In the genomic region with DNA sequence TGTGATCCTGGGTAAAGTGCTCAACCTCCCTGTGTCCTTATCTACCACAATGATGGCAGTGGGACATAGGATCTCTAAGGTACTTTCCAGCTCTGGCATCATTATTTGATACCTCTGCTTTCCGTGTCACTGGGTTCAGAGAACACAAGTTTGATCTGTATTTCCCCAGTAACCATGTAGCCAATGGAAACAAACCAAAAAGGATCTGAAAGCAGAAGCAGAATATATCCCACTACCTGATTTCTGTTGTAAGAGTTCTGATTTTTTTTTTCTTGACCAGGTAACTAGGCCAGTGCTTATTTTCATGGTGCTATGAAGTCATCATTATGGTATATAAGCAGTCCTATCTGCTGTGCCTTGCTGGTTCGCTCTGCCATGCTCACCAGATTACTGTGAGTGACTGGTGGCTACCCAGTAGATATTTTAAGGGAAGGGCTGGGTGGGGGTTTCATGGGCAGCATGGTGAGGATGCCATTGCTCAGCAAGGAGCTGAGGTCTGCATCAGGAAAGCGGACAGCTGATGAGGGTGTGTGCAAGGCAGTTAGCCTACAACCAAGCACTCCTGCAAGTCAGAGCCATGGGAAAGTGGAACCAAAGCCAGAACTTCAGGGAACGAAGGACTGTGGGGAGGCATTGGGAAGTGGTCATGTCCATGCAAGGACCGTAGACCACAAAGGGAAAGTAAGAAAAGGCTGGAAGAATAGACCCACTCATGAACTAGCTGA, we compare ENCODE assay signal across 13 cellular contexts.
DNase-seq lines count a peak whose midpoint lies in the region; ATAC-seq lines count a peak whose summit lies in the region.
"Had no signal": no experiment of that assay in that cellular context is flagged by ENCODE, and none has a peak within 500 bp of the region (broad histone marks: within the 10 kb centered on the region; RNA-seq: fewer than 3 reads in every experiment).

No MANE protein-coding gene starts in this region.

- no peaks in the 10 kb centered on the region for H3K36me3 Mint-ChIP-seq in stimulated activated memory B cell treated with anti-CD40 and anti-IgM and Interleukin-4, amounts not matched to agents 10 μg/mL and 1 μg/mL and 100 μg/mL, for 72 hours
- no peaks in the 10 kb centered on the region for H3K36me3 Mint-ChIP-seq in activated naive CD4-positive, alpha-beta T cell treated with anti-CD3 and anti-CD28 coated beads for 36 hours (ENCODE audit: low read depth)

- peak overlapping the region; percentile 50 for H3K27ac Mint-ChIP-seq in stimulated activated memory B cell treated with anti-CD40 and anti-IgM and Interleukin-4, amounts not matched to agents 10 μg/mL and 1 μg/mL and 100 μg/mL, for 72 hours
- H3K27ac Mint-ChIP-seq in activated naive CD4-positive, alpha-beta T cell treated with anti-CD3 and anti-CD28 coated beads for 36 hours = no peak overlapping the region

- H3K9me3 Mint-ChIP-seq in stimulated activated memory B cell treated with anti-CD40 and anti-IgM and Interleukin-4, amounts not matched to agents 10 μg/mL and 1 μg/mL and 100 μg/mL, for 72 hours = no peaks in the 10 kb centered on the region
- no peaks in the 10 kb centered on the region for H3K9me3 Mint-ChIP-seq in activated naive CD4-positive, alpha-beta T cell treated with anti-CD3 and anti-CD28 coated beads for 36 hours
- H3K9me3 Mint-ChIP-seq: CD4-positive, CD25-positive, alpha-beta regulatory T cell had no signal

- intact Hi-C loops in Right ventricle myocardium superior (cut with DNase I) = no loop called here
- intact Hi-C loops in activated naive CD4-positive, alpha-beta T cell treated with anti-CD3 and anti-CD28 coated beads for 36 hours (cut with micrococcal nuclease) = loop anchor here (10.0 kb wide), 2 partner anchors 455 to 905 kb away; a partner anchor contains a TSS

- H3K27me3 Mint-ChIP-seq in stimulated activated memory B cell treated with anti-CD40 and anti-IgM and Interleukin-4, amounts not matched to agents 10 μg/mL and 1 μg/mL and 100 μg/mL, for 72 hours = no peaks in the 10 kb centered on the region
- peaks cover 13% of the 10 kb centered on the region for H3K27me3 Mint-ChIP-seq in activated naive CD4-positive, alpha-beta T cell treated with anti-CD3 and anti-CD28 coated beads for 36 hours (ENCODE audit: low read depth)
- H3K27me3 Mint-ChIP-seq: CD4-positive, CD25-positive, alpha-beta regulatory T cell had no signal

- ATAC-seq in GM19463 (IDR thresholded peaks at IDR 0.05; ENCODE audit: unreplicated experiment) (peak; percentile 47), HG02798 (IDR thresholded peaks at IDR 0.05; ENCODE audit: poor library complexity, unreplicated experiment) (peak; percentile 33), HG03521 (IDR thresholded peaks at IDR 0.05; ENCODE audit: unreplicated experiment) (peak; percentile 61), Right ventricle myocardium superior (ENCODE audit: poor library complexity) (no peak)
- ATAC-seq in stimulated activated memory B cell treated with anti-CD40 and anti-IgM and Interleukin-4, amounts not matched to agents 10 μg/mL and 1 μg/mL and 100 μg/mL, for 72 hours = peak; percentile 91

- DNase-seq in Right ventricle myocardium superior (no peak), Kasumi-1 (lab: John Stamatoyannopoulos, UW) (no peak)
- DNase-seq in activated naive CD4-positive, alpha-beta T cell treated with anti-CD3 and anti-CD28 coated beads for 36 hours = no peak
- DNase-seq: activated CD4-positive, alpha-beta T cell treated with anti-CD3 and anti-CD28 coated beads, Interleukin-2, amount 50 U/mL, for 1 hour; activated T-cell treated with anti-CD3 and anti-CD28 coated beads, Interleukin-2, amount 50 U/mL, for 48 hours; CD4-positive, CD25-positive, alpha-beta regulatory T cell; NCI-H1417 treated with DMSO at 0.1 percent for 48 hours; NCI-H446 treated with DMSO at 0.1 percent for 48 hours; small intestine had no signal

- H3K4me1 Mint-ChIP-seq in stimulated activated memory B cell treated with anti-CD40 and anti-IgM and Interleukin-4, amounts not matched to agents 10 μg/mL and 1 μg/mL and 100 μg/mL, for 72 hours = peaks cover 39% of the 10 kb centered on the region
- H3K4me1 Mint-ChIP-seq in activated naive CD4-positive, alpha-beta T cell treated with anti-CD3 and anti-CD28 coated beads for 36 hours (ENCODE audit: low read depth) = no peaks in the 10 kb centered on the region

- CTCF ChIA-PET in activated naive CD4-positive, alpha-beta T cell treated with anti-CD3 and anti-CD28 coated beads for 36 hours (lab: Charles Lee) = interaction anchor here (1.2 kb wide), 1 partner anchor 311 kb away, joined by 3 read pairs; no protein-coding TSS in a partner anchor

- H3K4me3 Mint-ChIP-seq in stimulated activated memory B cell treated with anti-CD40 and anti-IgM and Interleukin-4, amounts not matched to agents 10 μg/mL and 1 μg/mL and 100 μg/mL, for 72 hours = no peak overlapping the region
- H3K4me3 Mint-ChIP-seq in activated naive CD4-positive, alpha-beta T cell treated with anti-CD3 and anti-CD28 coated beads for 36 hours = no peak overlapping the region
- H3K4me3 Mint-ChIP-seq: CD4-positive, CD25-positive, alpha-beta regulatory T cell had no signal
